In the genomic region with DNA sequence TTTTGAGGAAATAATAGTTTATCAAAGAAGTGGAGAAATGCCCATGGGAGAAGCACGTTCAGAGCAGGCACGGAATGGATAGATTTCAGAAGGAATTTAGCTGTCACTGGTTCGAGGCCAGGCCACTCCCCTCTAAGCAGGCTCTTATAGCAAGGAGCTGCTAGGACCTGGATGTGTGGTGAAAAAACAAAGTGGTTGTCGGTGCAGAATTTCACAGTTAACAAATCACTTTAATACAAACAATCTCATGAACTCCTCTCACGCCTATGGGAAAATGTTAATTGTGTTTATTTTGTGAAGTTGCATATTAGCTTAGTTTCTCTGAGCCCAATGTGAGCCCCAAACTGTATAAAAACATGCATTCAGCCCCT, we compare ENCODE assay signal across 1 cellular context.
TF ChIP-seq lines count a peak whose summit lies in the region.

No MANE protein-coding gene starts in this region.

TF ChIP-seq in SK-N-SH treated with all-trans-retinoic acid at 6 μM for 48 hours, 23 proteins besides CTCF, POLR2A, EP300 and RAD21 (continued from another document):
- TF ChIP-seq, protein P1, sequence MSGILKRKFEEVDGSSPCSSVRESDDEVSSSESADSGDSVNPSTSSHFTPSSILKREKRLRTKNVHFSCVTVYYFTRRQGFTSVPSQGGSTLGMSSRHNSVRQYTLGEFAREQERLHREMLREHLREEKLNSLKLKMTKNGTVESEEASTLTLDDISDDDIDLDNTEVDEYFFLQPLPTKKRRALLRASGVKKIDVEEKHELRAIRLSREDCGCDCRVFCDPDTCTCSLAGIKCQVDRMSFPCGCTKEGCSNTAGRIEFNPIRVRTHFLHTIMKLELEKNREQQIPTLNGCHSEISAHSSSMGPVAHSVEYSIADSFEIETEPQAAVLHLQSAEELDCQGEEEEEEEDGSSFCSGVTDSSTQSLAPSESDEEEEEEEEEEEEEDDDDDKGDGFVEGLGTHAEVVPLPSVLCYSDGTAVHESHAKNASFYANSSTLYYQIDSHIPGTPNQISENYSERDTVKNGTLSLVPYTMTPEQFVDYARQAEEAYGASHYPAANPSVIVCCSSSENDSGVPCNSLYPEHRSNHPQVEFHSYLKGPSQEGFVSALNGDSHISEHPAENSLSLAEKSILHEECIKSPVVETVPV (CRISPR knock-in tag; IDR thresholded peaks at IDR 0.05): no peak
- TF ChIP-seq, protein P2, sequence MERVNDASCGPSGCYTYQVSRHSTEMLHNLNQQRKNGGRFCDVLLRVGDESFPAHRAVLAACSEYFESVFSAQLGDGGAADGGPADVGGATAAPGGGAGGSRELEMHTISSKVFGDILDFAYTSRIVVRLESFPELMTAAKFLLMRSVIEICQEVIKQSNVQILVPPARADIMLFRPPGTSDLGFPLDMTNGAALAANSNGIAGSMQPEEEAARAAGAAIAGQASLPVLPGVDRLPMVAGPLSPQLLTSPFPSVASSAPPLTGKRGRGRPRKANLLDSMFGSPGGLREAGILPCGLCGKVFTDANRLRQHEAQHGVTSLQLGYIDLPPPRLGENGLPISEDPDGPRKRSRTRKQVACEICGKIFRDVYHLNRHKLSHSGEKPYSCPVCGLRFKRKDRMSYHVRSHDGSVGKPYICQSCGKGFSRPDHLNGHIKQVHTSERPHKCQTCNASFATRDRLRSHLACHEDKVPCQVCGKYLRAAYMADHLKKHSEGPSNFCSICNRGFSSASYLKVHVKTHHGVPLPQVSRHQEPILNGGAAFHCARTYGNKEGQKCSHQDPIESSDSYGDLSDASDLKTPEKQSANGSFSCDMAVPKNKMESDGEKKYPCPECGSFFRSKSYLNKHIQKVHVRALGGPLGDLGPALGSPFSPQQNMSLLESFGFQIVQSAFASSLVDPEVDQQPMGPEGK (CRISPR knock-in tag; IDR thresholded peaks at IDR 0.05; ENCODE audit: borderline replicate concordance): no peak
- TF ChIP-seq ZFP30 (CRISPR knock-in tag; IDR thresholded peaks at IDR 0.05) (no peak), ZFP3 (CRISPR knock-in tag; IDR thresholded peaks at IDR 0.05) (no peak), CSDC2 (CRISPR knock-in tag; IDR thresholded peaks at IDR 0.05) (no peak), ARNTL (CRISPR knock-in tag; IDR thresholded peaks at IDR 0.05; ENCODE audit: borderline replicate concordance, low read depth) (no peak), ZC3H10 (CRISPR knock-in tag; IDR thresholded peaks at IDR 0.05) (no peak), GLIS3 (CRISPR knock-in tag; IDR thresholded peaks at IDR 0.05) (no peak), OSR1 (CRISPR knock-in tag; IDR thresholded peaks at IDR 0.05) (no peak), TCF4 (CRISPR knock-in tag; IDR thresholded peaks at IDR 0.05; ENCODE audit: borderline replicate concordance) (no peak)
- TF ChIP-seq, protein P3, sequence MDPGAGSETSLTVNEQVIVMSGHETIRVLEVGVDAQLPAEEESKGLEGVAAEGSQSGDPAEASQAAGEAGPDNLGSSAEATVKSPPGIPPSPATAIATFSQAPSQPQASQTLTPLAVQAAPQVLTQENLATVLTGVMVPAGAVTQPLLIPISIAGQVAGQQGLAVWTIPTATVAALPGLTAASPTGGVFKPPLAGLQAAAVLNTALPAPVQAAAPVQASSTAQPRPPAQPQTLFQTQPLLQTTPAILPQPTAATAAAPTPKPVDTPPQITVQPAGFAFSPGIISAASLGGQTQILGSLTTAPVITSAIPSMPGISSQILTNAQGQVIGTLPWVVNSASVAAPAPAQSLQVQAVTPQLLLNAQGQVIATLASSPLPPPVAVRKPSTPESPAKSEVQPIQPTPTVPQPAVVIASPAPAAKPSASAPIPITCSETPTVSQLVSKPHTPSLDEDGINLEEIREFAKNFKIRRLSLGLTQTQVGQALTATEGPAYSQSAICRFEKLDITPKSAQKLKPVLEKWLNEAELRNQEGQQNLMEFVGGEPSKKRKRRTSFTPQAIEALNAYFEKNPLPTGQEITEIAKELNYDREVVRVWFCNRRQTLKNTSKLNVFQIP (CRISPR knock-in tag; IDR thresholded peaks at IDR 0.05; ENCODE audit: borderline replicate concordance, low read depth): no peak
